Comparison of ENCODE assay signal across 19 cellular contexts in the genomic region with DNA sequence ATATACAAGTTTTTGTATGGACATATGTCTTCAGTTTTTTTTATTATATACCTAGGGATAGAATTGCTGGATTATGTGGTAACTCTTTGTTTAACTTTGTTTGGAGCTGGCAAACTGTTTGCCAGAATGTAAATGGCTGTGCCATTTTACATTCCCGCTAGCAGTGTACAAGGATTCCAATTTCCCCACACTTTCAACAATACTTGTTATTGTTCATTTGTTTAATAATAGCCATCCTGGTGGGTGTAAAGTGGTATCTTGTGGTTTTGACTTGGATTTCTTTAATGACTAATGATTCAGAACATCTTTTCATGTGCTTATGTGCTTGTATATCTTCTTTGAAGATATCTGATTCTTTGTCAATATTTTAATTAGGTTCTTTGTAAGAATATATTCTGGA.
DNase-seq lines count a peak whose midpoint lies in the region; ATAC-seq and TF ChIP-seq lines count a peak whose summit lies in the region.
"Had no signal": no experiment of that assay in that cellular context is flagged by ENCODE, and none has a peak within 500 bp of the region (broad histone marks: within the 10 kb centered on the region; RNA-seq: fewer than 3 reads in every experiment).

No MANE protein-coding gene starts in this region.

- H3K36me3 ChIP-seq in IMR-90 (ENCODE audit: control insufficient read depth, insufficient read depth, low read length), result peaks cover 8% of the 10 kb centered on the region
- H3K36me3 ChIP-seq: MG63 had no signal

- no peak overlapping the region for H2BK120ac ChIP-seq in IMR-90 (ENCODE audit: low read depth, low read length)

- no peak overlapping the region for H4K5ac ChIP-seq in IMR-90 (ENCODE audit: low read depth, low read length)

- H3K27me3 Mint-ChIP-seq in activated T-helper 17 cell treated with anti-CD3 and anti-CD28 coated beads, Interleukin-2, amount 50 U/mL, for 72 hours, result no peaks in the 10 kb centered on the region
- H3K27me3 Mint-ChIP-seq in mesothelial cell of epicardium (ENCODE audit: low read depth), result no peaks in the 10 kb centered on the region
- H3K27me3 Mint-ChIP-seq in activated CD4-positive, alpha-beta T cell treated with anti-CD3 and anti-CD28 coated beads, Interleukin-2, amount 10 ng/mL, durations not matched to agents 24 days and 14 days, result no peaks in the 10 kb centered on the region

- H3K4me2 ChIP-seq in IMR-90 (ENCODE audit: low read depth, low read length), result no peak overlapping the region
- H3K4me2 ChIP-seq: A549 had no signal

- no peaks in the 10 kb centered on the region for H3K9me3 ChIP-seq in IMR-90 (ENCODE audit: control insufficient read depth, insufficient read depth, low read length)
- H3K9me3 ChIP-seq: A549 had no signal

- no peak overlapping the region for H3K4ac ChIP-seq in IMR-90 (ENCODE audit: low read depth, low read length)

- peaks cover 25% of the 10 kb centered on the region for H3K9me1 ChIP-seq in IMR-90 (ENCODE audit: insufficient read depth, low read length)

- no peak overlapping the region for H3K4me3 ChIP-seq in IMR-90 (ENCODE audit: insufficient read depth, low read depth, low read length)
- H3K4me3 ChIP-seq: A549, MG63 had no signal

- POLR2A ChIA-PET in IMR-90 (lab: Charles Lee; ENCODE audit: unreplicated experiment), result no interaction called here

- no peak overlapping the region for H3K27ac ChIP-seq in IMR-90 (ENCODE audit: insufficient read depth, low read length)
- H3K27ac ChIP-seq: A549, C4-2B, RWPE1 had no signal

- no peak overlapping the region for H3K18ac ChIP-seq in IMR-90 (ENCODE audit: low read depth, low read length)

- H4K8ac ChIP-seq in IMR-90 (ENCODE audit: low read depth in 2 of 2, low read length in 2 of 2), result no peak overlapping the region

- H3K14ac ChIP-seq in IMR-90 (replicated peaks; ENCODE audit: low read depth, low read length), result no peak overlapping the region

- no peak overlapping the region for H2BK20ac ChIP-seq in IMR-90 (ENCODE audit: low read depth, low read length)

- ATAC-seq in IMR-90 (ENCODE audit: low read depth), result no peak
- ATAC-seq in activated T-helper 17 cell treated with anti-CD3 and anti-CD28 coated beads, Interleukin-2, amount 50 U/mL, for 72 hours (replicated peaks), result peak; percentile 24
- ATAC-seq: A549 had no signal

- H2BK15ac ChIP-seq in IMR-90 (ENCODE audit: low read depth, low read length), result no peak overlapping the region

- CTCF ChIA-PET in IMR-90 (lab: Yijun Ruan, JAX), result no interaction called here

- H3K79me1 ChIP-seq in IMR-90 (ENCODE audit: low read depth in 1 of 2, low read length in 2 of 2), result peaks cover 32 to 74% of the 10 kb centered on the region in 2 experiments

- no peak overlapping the region for H3K56ac ChIP-seq in IMR-90 (ENCODE audit: extremely low read depth, insufficient read depth, low read length)

- in situ Hi-C loops in IMR-90 (cut with MboI; ENCODE audit: low sequenced_read_pairs), result no loop called here

- dilution Hi-C loops in IMR-90 (cut with HindIII; ENCODE audit: low sequenced_read_pairs, unreplicated experiment), result no loop called here

- intact Hi-C loops in IMR-90 (cut with micrococcal nuclease), result no loop called here
- intact Hi-C loops in activated CD4-positive, alpha-beta T cell treated with anti-CD3 and anti-CD28 coated beads, Interleukin-2, amount 10 ng/mL, durations not matched to agents 24 days and 14 days (cut with micrococcal nuclease), result no loop called here

- no CpG with 5 or more reads among the region's 1 CpG for WGBS in IMR-90 (ENCODE audit: extremely low coverage in 2 of 2, insufficient read length in 1 of 2), 2 experiments

- H2BK5ac ChIP-seq in IMR-90 (ENCODE audit: low read depth, low read length, poor library complexity, severe bottlenecking), result no peak overlapping the region

- H3K4me3 Mint-ChIP-seq in activated T-helper 17 cell treated with anti-CD3 and anti-CD28 coated beads, Interleukin-2, amount 50 U/mL, for 72 hours, result no peak overlapping the region
- no peak overlapping the region for H3K4me3 Mint-ChIP-seq in mesothelial cell of epicardium
- no peak overlapping the region for H3K4me3 Mint-ChIP-seq in activated CD4-positive, alpha-beta T cell treated with anti-CD3 and anti-CD28 coated beads, Interleukin-2, amount 10 ng/mL, durations not matched to agents 24 days and 14 days

- no peaks in the 10 kb centered on the region for H3K9me3 Mint-ChIP-seq in activated T-helper 17 cell treated with anti-CD3 and anti-CD28 coated beads, Interleukin-2, amount 50 U/mL, for 72 hours
- peaks cover 4% of the 10 kb centered on the region for H3K9me3 Mint-ChIP-seq in mesothelial cell of epicardium
- H3K9me3 Mint-ChIP-seq in activated CD4-positive, alpha-beta T cell treated with anti-CD3 and anti-CD28 coated beads, Interleukin-2, amount 10 ng/mL, durations not matched to agents 24 days and 14 days, result no peaks in the 10 kb centered on the region

- H3K27me3 ChIP-seq in IMR-90 (ENCODE audit: control insufficient read depth, insufficient read depth, low read length), result no peaks in the 10 kb centered on the region
- H3K27me3 ChIP-seq: MG63 had no signal

- H3K9ac ChIP-seq in IMR-90 (ENCODE audit: low read depth, low read length), result no peak overlapping the region

- H2AFZ ChIP-seq in IMR-90 (replicated peaks; ENCODE audit: low read length, poor library complexity), result no peak overlapping the region

- H3K4me1 ChIP-seq in IMR-90 (ENCODE audit: control insufficient read depth, insufficient read depth, low read length), result peaks cover 15% of the 10 kb centered on the region

- H2AK9ac ChIP-seq in IMR-90 (replicated peaks; ENCODE audit: low read depth, low read length, poor library complexity), result no peak overlapping the region

- no peak for TF ChIP-seq RAD21 in IMR-90 (IDR thresholded peaks at IDR 0.05; ENCODE audit: low read length)

- no TSS peak for BruUV-seq in IMR-90 (replicated peaks; lab: Mats Ljungman, UMichigan)

- no peak overlapping the region for H3K27ac Mint-ChIP-seq in activated T-helper 17 cell treated with anti-CD3 and anti-CD28 coated beads, Interleukin-2, amount 50 U/mL, for 72 hours
- H3K27ac Mint-ChIP-seq in mesothelial cell of epicardium, result peak overlapping the region; percentile 23
- no peak overlapping the region for H3K27ac Mint-ChIP-seq in activated CD4-positive, alpha-beta T cell treated with anti-CD3 and anti-CD28 coated beads, Interleukin-2, amount 10 ng/mL, durations not matched to agents 24 days and 14 days

- no peak overlapping the region for H4K91ac ChIP-seq in IMR-90 (ENCODE audit: insufficient read depth, low read depth, low read length)

- H3K4me1 Mint-ChIP-seq in activated T-helper 17 cell treated with anti-CD3 and anti-CD28 coated beads, Interleukin-2, amount 50 U/mL, for 72 hours, result peaks cover 26% of the 10 kb centered on the region
- peaks cover 41% of the 10 kb centered on the region for H3K4me1 Mint-ChIP-seq in mesothelial cell of epicardium
- H3K4me1 Mint-ChIP-seq in activated CD4-positive, alpha-beta T cell treated with anti-CD3 and anti-CD28 coated beads, Interleukin-2, amount 10 ng/mL, durations not matched to agents 24 days and 14 days, result peaks cover 31% of the 10 kb centered on the region

- TF ChIP-seq POLR2A in IMR-90 (IDR thresholded peaks at IDR 0.05; ENCODE audit: low read depth, low read length), result no peak

- peaks cover 67% of the 10 kb centered on the region for H4K20me1 ChIP-seq in IMR-90 (ENCODE audit: insufficient read depth, low read length)

- no peak overlapping the region for H2AK5ac ChIP-seq in IMR-90 (ENCODE audit: low read depth, low read length)

- H3K23ac ChIP-seq in IMR-90 (ENCODE audit: low read depth, low read length), result no peak overlapping the region

- TF ChIP-seq CTCF in IMR-90 (conservative IDR thresholded peaks at IDR 0.05; ENCODE audit: low read depth, low read length) (no peak), mesothelial cell of epicardium (IDR thresholded peaks at IDR 0.05; ENCODE audit: unreplicated experiment) (no peak)

- DNase-seq in COLO829 (ENCODE audit: low spot score) (peak; percentile 8), IMR-90 (peak; percentile 37), mesothelial cell of epicardium (ENCODE audit: low spot score in 2 of 2, unreplicated experiment in 2 of 2) (no peak), NCI-H82 (lab: John Stamatoyannopoulos, UW) (no peak), DMS79 treated with DMSO at 0.1 percent for 48 hours (lab: John Stamatoyannopoulos, UW) (no peak)
- no peak for DNase-seq in activated CD4-positive, alpha-beta T cell treated with anti-CD3 and anti-CD28 coated beads, Interleukin-2, amount 10 ng/mL, durations not matched to agents 24 days and 14 days
- DNase-seq: DMS153, EL, KG1, MG63, NCI-H1092 treated with DMSO at 0.1 percent for 48 hours, NCI-H1694, NCI-H2107, NCI-H526 treated with DMSO at 0.1 percent for 48 hours, OCI-M1 had no signal

- H3K36me3 Mint-ChIP-seq in activated T-helper 17 cell treated with anti-CD3 and anti-CD28 coated beads, Interleukin-2, amount 50 U/mL, for 72 hours (ENCODE audit: low read depth), result peaks cover 24% of the 10 kb centered on the region
- peaks cover 20% of the 10 kb centered on the region for H3K36me3 Mint-ChIP-seq in mesothelial cell of epicardium
- H3K36me3 Mint-ChIP-seq in activated CD4-positive, alpha-beta T cell treated with anti-CD3 and anti-CD28 coated beads, Interleukin-2, amount 10 ng/mL, durations not matched to agents 24 days and 14 days (ENCODE audit: low read depth), result peaks cover 22% of the 10 kb centered on the region

TF ChIP-seq in IMR-90, 13 proteins besides CTCF, POLR2A, EP300 and RAD21:
- no peak for TF ChIP-seq RFX5 (IDR thresholded peaks at IDR 0.05; ENCODE audit: low read depth, low read length)
- TF ChIP-seq MAZ (IDR thresholded peaks at IDR 0.05; ENCODE audit: borderline replicate concordance, low read depth, low read length), result no peak
- TF ChIP-seq CHD1 (IDR thresholded peaks at IDR 0.05; ENCODE audit: low read depth, low read length), result no peak
TF ChIP-seq in IMR-90: peak in this region for 0.

Comparison
In these comparisons a context has a peak if more than half of its experiments do, and no peak if none do; other contexts are left out.
1. DNase-seq: peak in COLO829 (single experiment) and IMR-90 (single experiment); none in mesothelial cell of epicardium (0 of 2), activated CD4-positive, alpha-beta T cell treated with anti-CD3 and anti-CD28 coated beads, Interleukin-2, amount 10 ng/mL, durations not matched to agents 24 days and 14 days (single experiment), NCI-H82 (single experiment) and DMS79 treated with DMSO at 0.1 percent for 48 hours (single experiment).